In genomic region chr5:1068895-1069719, GRCh38 we compare ENCODE assay signal across 23 cellular contexts.
"Had no signal": no experiment of that assay in that cellular context is flagged by ENCODE, and none has a peak within 500 bp of the region (broad histone marks: within the 10 kb centered on the region; RNA-seq: fewer than 3 reads in every experiment).

No MANE protein-coding gene starts in this region.

- H3K4me3 ChIP-seq: esophagus squamous epithelium, gastrocnemius medialis, ovary, prostate gland, skin epidermis, stomach, suprapubic skin, transverse colon, vagina had no signal

- H3K27ac ChIP-seq: esophagus squamous epithelium, gastrocnemius medialis, ovary, prostate gland, skin epidermis, stomach, suprapubic skin, transverse colon, vagina had no signal

- H3K9me3 ChIP-seq: esophagus squamous epithelium, gastrocnemius medialis, ovary, prostate gland, stomach, suprapubic skin, transverse colon, vagina had no signal

- H3K36me3 ChIP-seq: gastrocnemius medialis, ovary had no signal

- ATAC-seq: activated naive CD4-positive, alpha-beta T cell treated with anti-CD3 and anti-CD28 coated beads, Interleukin-2, amount 50 U/mL, for 72 hours; activated T-helper 17 cell treated with anti-CD3 and anti-CD28 coated beads, Interleukin-2, amount 50 U/mL, for 72 hours; effector memory CD8-positive, alpha-beta T cell; gastrocnemius medialis; natural killer cell; WTC11 had no signal

- H3K4me1 ChIP-seq: esophagus squamous epithelium, gastrocnemius medialis, prostate gland, stomach, suprapubic skin, transverse colon, vagina had no signal

- DNase-seq: activated T-cell treated with anti-CD3 and anti-CD28 coated beads, Interleukin-2, amount 50 U/mL, for 24 hours; effector memory CD8-positive, alpha-beta T cell; esophagus squamous epithelium; gastrocnemius medialis; head of caudate nucleus; mammary epithelial cell; midbrain; natural killer cell; ovary; stimulated activated CD4-positive, alpha-beta T cell treated with anti-CD3 and anti-CD28 coated beads, Interleukin-1b, Interleukin-23, amount 100 ng/mL, for 48 hours; stomach; T-helper 9 cell; transverse colon had no signal

- FAIRE-seq: astrocyte, colon, keratinocyte had no signal

- H3K27me3 ChIP-seq: esophagus squamous epithelium, gastrocnemius medialis, ovary, stomach, suprapubic skin, transverse colon, vagina had no signal
